ENCODE assay signal across 29 cellular contexts in the genomic region with DNA sequence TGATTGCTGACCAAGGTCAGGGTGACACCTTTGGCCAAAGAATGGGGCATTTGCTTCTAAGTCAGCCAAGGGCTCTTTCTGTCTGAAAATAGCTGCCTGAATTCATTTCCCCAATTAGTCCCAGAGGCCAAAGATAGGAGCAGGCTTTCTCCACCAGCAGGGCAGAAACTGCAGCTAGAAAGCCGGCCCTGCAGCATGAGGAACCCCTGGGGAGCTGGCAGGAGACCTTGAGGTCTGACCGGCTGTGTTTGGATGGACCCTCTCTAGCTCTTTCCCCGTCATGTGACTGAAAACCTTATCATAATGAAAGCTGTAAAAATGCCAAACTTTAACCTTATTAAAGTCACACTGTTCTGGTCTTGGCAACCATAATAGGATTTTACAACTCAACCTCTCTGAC.
DNase-seq lines count a peak whose midpoint lies in the region; ATAC-seq and TF ChIP-seq lines count a peak whose summit lies in the region.
"Had no signal": no experiment of that assay in that cellular context is flagged by ENCODE, and none has a peak within 500 bp of the region (broad histone marks: within the 10 kb centered on the region; RNA-seq: fewer than 3 reads in every experiment).

No MANE protein-coding gene starts in this region.

- no peak for TF ChIP-seq POLR2A in testis (IDR thresholded peaks at IDR 0.05)

- DNase-seq in SK-MEL-5 (ENCODE audit: low read depth, low spot score) (peak; percentile 55), cardiac muscle cell (ENCODE audit: low read depth in 1 of 2, low spot score in 1 of 2) (peak in 1 of 2 donors; percentile 27), testis (peak; percentile 46), iPS-NIHi7 (ENCODE audit: extremely low spot score) (no peak)
- DNase-seq: activated CD4-positive, alpha-beta T cell treated with anti-CD3 and anti-CD28 coated beads for 36 hours; activated naive CD4-positive, alpha-beta T cell; activated T-cell treated with anti-CD3 and anti-CD28 coated beads, Interleukin-2, amount 50 U/mL, for 4 hours; brain microvascular endothelial cell; DMS 273 treated with DMSO at 0.1 percent for 48 hours; endodermal cell; foreskin melanocyte; islet precursor cell; KG1; NCI-H1694 treated with DMSO at 0.1 percent for 48 hours; NCI-H2171; NCI-H524; NK-92 treated with Interleukin-12 subunit alpha and Interleukin-12 subunit beta, amount 100 ng/mL, for 24 hours; occipital lobe; stimulated activated CD4-positive, alpha-beta T cell treated with anti-CD3 and anti-CD28 coated beads, Interleukin-12 subunit alpha, Interleukin-12 subunit beta, amount 100 ng/mL, for 4 hours; stimulated activated CD4-positive, alpha-beta T cell treated with anti-CD3 and anti-CD28 coated beads, Interleukin-4, amount 100 ng/mL, for 24 hours; stimulated activated naive B cell treated with anti-CD40 and anti-IgM and Interleukin-4, amounts not matched to agents 10 μg/mL and 1 μg/mL and 100 μg/mL, for 72 hours; T-helper 17 cell had no signal

- ATAC-seq in HG02973 (IDR thresholded peaks at IDR 0.05; ENCODE audit: unreplicated experiment) (no peak), HG03565 (IDR thresholded peaks at IDR 0.05; ENCODE audit: unreplicated experiment) (no peak)
- ATAC-seq: activated CD4-positive, alpha-beta T cell treated with anti-CD3 and anti-CD28 coated beads for 36 hours; activated T-cell treated with anti-CD3 and anti-CD28 coated beads, Interleukin-2, amount 50 U/mL, for 4 hours; stimulated activated naive B cell treated with anti-CD40 and anti-IgM and Interleukin-4, amounts not matched to agents 10 μg/mL and 1 μg/mL and 100 μg/mL, for 72 hours; T-helper 17 cell had no signal

- WGBS in testis, 2 donors, result 12 to 51% methylated on average over 3 of the region's 3 CpGs

- H3K9me3 ChIP-seq in cardiac muscle cell (ENCODE audit: low read depth), result no peaks in the 10 kb centered on the region
- no peaks in the 10 kb centered on the region for H3K9me3 ChIP-seq in mucosa of rectum (ENCODE audit: control insufficient read depth in 2 of 2, low read length in 2 of 2)
- no peaks in the 10 kb centered on the region for H3K9me3 ChIP-seq in testis
- H3K9me3 ChIP-seq: esophagus muscularis mucosa, SJSA1, thoracic aorta had no signal

- H3K36me3 ChIP-seq in cardiac muscle cell (no peaks in the 10 kb centered on the region), mucosa of rectum (ENCODE audit: control insufficient read depth in 2 of 2, insufficient read depth in 2 of 2, low read length in 2 of 2) (no peaks in the 10 kb centered on the region), testis (ENCODE audit: low read depth, missing control alignments) (no peaks in the 10 kb centered on the region)
- H3K36me3 ChIP-seq: brain microvascular endothelial cell, esophagus muscularis mucosa, SJSA1, thoracic aorta had no signal

- peak overlapping the region; percentile 42 for H3K27ac ChIP-seq in cardiac muscle cell
- peak overlapping the region; percentile 3 to 98 for H3K27ac ChIP-seq in mucosa of rectum (ENCODE audit: low read depth in 2 of 2, low read length in 2 of 2)
- no peak overlapping the region for H3K27ac ChIP-seq in testis
- H3K27ac ChIP-seq: brain microvascular endothelial cell, coronary artery, esophagus muscularis mucosa, SJSA1, thoracic aorta had no signal

- H3K4me1 ChIP-seq in cardiac muscle cell (ENCODE audit: low read depth) (peaks cover 27% of the 10 kb centered on the region), mucosa of rectum (ENCODE audit: control insufficient read depth in 2 of 2, insufficient read depth in 2 of 2, low read length in 2 of 2) (peaks cover 52 to 73% of the 10 kb centered on the region in 2 donors), testis (peaks cover 32% of the 10 kb centered on the region)
- H3K4me1 ChIP-seq: SJSA1 had no signal

- in situ Hi-C loops in SK-MEL-5 (cut with HindIII; ENCODE audit: low pct_unique_long_range_greater_than_20kb, low sequenced_read_pairs), result loop anchor here (25.0 kb wide), 1 partner anchor 90 kb away; no protein-coding TSS in a partner anchor

- H3K4me3 ChIP-seq in cardiac muscle cell (no peak overlapping the region), mucosa of rectum (ENCODE audit: low read length in 2 of 2) (no peak overlapping the region), testis (no peak overlapping the region)
- H3K4me3 ChIP-seq: coronary artery, esophagus muscularis mucosa, SJSA1, thoracic aorta had no signal

- H3K9ac ChIP-seq in mucosa of rectum (ENCODE audit: low read depth in 1 of 2, low read length in 2 of 2), result peak overlapping the region in 1 of 2 donors; percentile 64

- H3K27me3 ChIP-seq in cardiac muscle cell (no peaks in the 10 kb centered on the region), mucosa of rectum (ENCODE audit: control insufficient read depth in 2 of 2, insufficient read depth in 2 of 2, low read length in 2 of 2) (no peaks in the 10 kb centered on the region), testis (no peaks in the 10 kb centered on the region)
- H3K27me3 ChIP-seq: brain microvascular endothelial cell, esophagus muscularis mucosa had no signal

- intact Hi-C loops in testis (cut with DNase I; ENCODE audit: low total_unique reads), result no loop called here

- TF ChIP-seq CTCF in cardiac muscle cell (IDR thresholded peaks at IDR 0.05; ENCODE audit: low read depth, low read length) (no peak), testis (IDR thresholded peaks at IDR 0.05) (no peak)

Comparison
In these comparisons a context has a peak if more than half of its experiments do, and no peak if none do; other contexts are left out.
1. H3K27ac ChIP-seq: peak in cardiac muscle cell (single experiment) and mucosa of rectum (2 of 2); none in testis (0 of 2).